9 cellular contexts compared by ENCODE assay signal in the genomic region with DNA sequence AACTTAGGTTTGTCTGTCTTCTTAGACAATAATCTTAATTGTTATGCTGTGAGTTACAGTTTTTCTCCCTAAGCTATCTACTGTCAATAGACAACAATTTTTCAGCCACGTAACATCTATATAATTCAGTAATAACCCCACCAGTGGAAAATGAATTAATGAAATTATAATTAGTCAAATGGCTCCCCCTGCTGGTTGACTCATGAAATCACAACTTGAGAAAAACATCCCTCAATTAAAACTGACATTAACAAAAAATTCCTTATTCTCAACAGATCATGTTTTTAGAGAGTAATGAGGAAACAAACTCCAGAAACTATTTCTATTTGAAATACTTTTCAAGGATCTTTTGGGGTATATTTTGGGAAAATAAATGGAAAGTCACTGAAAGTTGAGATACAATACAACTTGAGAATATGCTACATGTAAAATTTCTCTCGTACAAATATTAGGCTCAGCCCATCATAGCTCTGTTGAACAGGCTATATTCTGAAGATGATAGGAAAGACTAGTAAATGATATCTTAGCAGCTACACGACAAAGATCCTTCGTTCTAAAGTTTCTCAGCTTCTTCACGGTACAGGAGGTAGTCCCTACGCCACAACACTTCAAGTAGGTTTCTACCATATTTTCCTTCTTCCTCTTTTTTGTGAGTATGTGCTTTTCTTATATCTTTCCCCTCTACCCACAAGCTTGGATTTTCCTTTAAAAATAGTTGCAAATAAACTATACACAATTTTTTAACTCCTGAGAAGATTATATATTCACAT. TPM values are rescaled to one million over a fixed set of nuclear protein-coding genes. Genes with fewer than 3 reads are reported as not detected.
DNase-seq lines count a peak whose midpoint lies in the region; ATAC-seq and TF ChIP-seq lines count a peak whose summit lies in the region.
"Had no signal": no experiment of that assay in that cellular context is flagged by ENCODE, and none has a peak within 500 bp of the region (broad histone marks: within the 10 kb centered on the region; RNA-seq: fewer than 3 reads in every experiment).

No MANE protein-coding gene starts in this region.

- H3K79me2 ChIP-seq in KMS-11 (ENCODE audit: insufficient read depth, low read depth) (no peaks in the 10 kb centered on the region; the same call in none of the 2 replicates), parathyroid adenoma (peaks cover 3% of the 10 kb centered on the region)

- no peak overlapping the region for H2AFZ ChIP-seq in KMS-11 (ENCODE audit: low read depth)
- H2AFZ ChIP-seq in parathyroid adenoma = no peak overlapping the region

- intact Hi-C loops in activated CD4-positive, alpha-beta T cell treated with anti-CD3 and anti-CD28 coated beads for 36 hours (cut with DNase I, micrococcal nuclease) = loop anchor here (1.0 to 10.0 kb wide), 5 partner anchors 80 to 838 kb away; a partner anchor contains a TSS

- CTCF ChIA-PET in activated CD4-positive, alpha-beta T cell treated with anti-CD3 and anti-CD28 coated beads for 36 hours (lab: Charles Lee) = interaction anchor here (0.8 to 6.2 kb wide), 19 partner anchors 11 to 352 kb away, joined by 3 to 113 read pairs (median 4); a partner anchor contains a TSS

- no peak for TF ChIP-seq POLR2A in erythroblast (IDR thresholded peaks at IDR 0.05; ENCODE audit: low read length)

- H3K27ac Mint-ChIP-seq in activated CD4-positive, alpha-beta T cell treated with anti-CD3 and anti-CD28 coated beads for 36 hours = peak overlapping the region; percentile 59
- H3K27ac Mint-ChIP-seq: activated naive CD8-positive, alpha-beta T cell treated with anti-CD3 and anti-CD28 coated beads, Interleukin-2, amount 10 ng/mL, durations not matched to agents 7 days and 5 days had no signal

- peaks cover 42% of the 10 kb centered on the region for H3K4me1 Mint-ChIP-seq in activated CD4-positive, alpha-beta T cell treated with anti-CD3 and anti-CD28 coated beads for 36 hours

- no peaks in the 10 kb centered on the region for H3K9me3 ChIP-seq in parathyroid adenoma (ENCODE audit: control insufficient read depth, low read length)

- peak; percentile 94 for TF ChIP-seq CTCF in KMS-11 (conservative IDR thresholded peaks at IDR 0.05; ENCODE audit: low read depth, low read length)
- peak; percentile 73 for TF ChIP-seq CTCF in parathyroid adenoma (IDR thresholded peaks at IDR 0.05)

- H3K36me3 Mint-ChIP-seq in activated CD4-positive, alpha-beta T cell treated with anti-CD3 and anti-CD28 coated beads for 36 hours (ENCODE audit: low read depth) = peaks cover 37% of the 10 kb centered on the region

- H3K27ac ChIP-seq in KMS-11 = no peak overlapping the region
- no peak overlapping the region for H3K27ac ChIP-seq in parathyroid adenoma

- H3K36me3 ChIP-seq in KMS-11 (ENCODE audit: insufficient read depth) (no peaks in the 10 kb centered on the region), parathyroid adenoma (ENCODE audit: control insufficient read depth, insufficient read depth, low read length) (no peaks in the 10 kb centered on the region)

- H3K4me3 ChIP-seq in KMS-11 (IDR thresholded peaks at IDR 0.05; ENCODE audit: insufficient read depth, low read depth, low read length) (no peak overlapping the region), parathyroid adenoma (ENCODE audit: low read depth, low read length) (no peak overlapping the region)

- H3K4me2 ChIP-seq in KMS-11 = no peak overlapping the region
- no peak overlapping the region for H3K4me2 ChIP-seq in parathyroid adenoma (ENCODE audit: low read length)

- H3K27me3 ChIP-seq in KMS-11 (ENCODE audit: insufficient read depth, low read depth) (no peaks in the 10 kb centered on the region), parathyroid adenoma (ENCODE audit: control insufficient read depth, insufficient read depth, low read length) (no peaks in the 10 kb centered on the region)

- no peaks in the 10 kb centered on the region for H3K9me3 Mint-ChIP-seq in activated CD4-positive, alpha-beta T cell treated with anti-CD3 and anti-CD28 coated beads for 36 hours (ENCODE audit: low read depth)
- H3K9me3 Mint-ChIP-seq: activated naive CD8-positive, alpha-beta T cell treated with anti-CD3 and anti-CD28 coated beads, Interleukin-2, amount 10 ng/mL, durations not matched to agents 7 days and 5 days had no signal

- ATAC-seq in activated CD4-positive, alpha-beta T cell treated with anti-CD3 and anti-CD28 coated beads for 36 hours = no peak
- no peak for ATAC-seq in GM18519 (IDR thresholded peaks at IDR 0.05; ENCODE audit: low FRiP score, unreplicated experiment)

- POLR2A ChIA-PET in activated CD4-positive, alpha-beta T cell treated with anti-CD3 and anti-CD28 coated beads for 36 hours (lab: Charles Lee) = no interaction called here

- H3K27me3 Mint-ChIP-seq in activated CD4-positive, alpha-beta T cell treated with anti-CD3 and anti-CD28 coated beads for 36 hours = no peaks in the 10 kb centered on the region
- H3K27me3 Mint-ChIP-seq: activated naive CD8-positive, alpha-beta T cell treated with anti-CD3 and anti-CD28 coated beads, Interleukin-2, amount 10 ng/mL, durations not matched to agents 7 days and 5 days had no signal

- H3K4me3 Mint-ChIP-seq in activated CD4-positive, alpha-beta T cell treated with anti-CD3 and anti-CD28 coated beads for 36 hours = no peak overlapping the region
- H3K4me3 Mint-ChIP-seq: activated naive CD8-positive, alpha-beta T cell treated with anti-CD3 and anti-CD28 coated beads, Interleukin-2, amount 10 ng/mL, durations not matched to agents 7 days and 5 days had no signal

- H3K4me1 ChIP-seq in KMS-11 (ENCODE audit: low read depth, poor library complexity, severe bottlenecking) (no peaks in the 10 kb centered on the region), parathyroid adenoma (no peaks in the 10 kb centered on the region)

- H3K9ac ChIP-seq in KMS-11 (no peak overlapping the region), parathyroid adenoma (no peak overlapping the region)

- H4K20me1 ChIP-seq in KMS-11 (ENCODE audit: insufficient read depth) = no peaks in the 10 kb centered on the region

- DNase-seq in activated CD4-positive, alpha-beta T cell treated with anti-CD3 and anti-CD28 coated beads for 36 hours = peak; percentile 31
- no peak for DNase-seq in activated CD4-positive, alpha-beta T cell treated with anti-CD3 and anti-CD28 coated beads for 1 hour
- peak; percentile 32 for DNase-seq in SK-N-DZ (ENCODE audit: low spot score)
- peak; percentile 62 to 83 for DNase-seq in erythroblast (lab: John Stamatoyannopoulos, UW)
- DNase-seq in hepatic stellate cell (ENCODE audit: low spot score) = no peak
- DNase-seq: activated naive CD8-positive, alpha-beta T cell treated with anti-CD3 and anti-CD28 coated beads, Interleukin-2, amount 10 ng/mL, durations not matched to agents 7 days and 5 days had no signal

RNA-seq across cellular contexts. Expression of a gene that starts 20.7 kb away (rescaled TPM):
- 100 to 1,000 TPM in 1 of 2 experiments, 10 to 100 TPM in 1; 77.0 to 134 TPM for total RNA-seq in activated CD4-positive, alpha-beta T cell treated with anti-CD3 and anti-CD28 coated beads for 36 hours
- polyA plus RNA-seq in SK-N-DZ (2014; cell fraction: cytosol; rRNA removed) = 19.3 and 23.1 TPM in 2 replicates
- polyA plus RNA-seq in SK-N-DZ (2014; cell fraction: nucleus; rRNA removed) = 18.1 and 19.2 TPM in 2 replicates

Comparison
In these comparisons a context has a peak if more than half of its experiments do, and no peak if none do; other contexts are left out.
1. DNase-seq: peak in activated CD4-positive, alpha-beta T cell treated with anti-CD3 and anti-CD28 coated beads for 36 hours (single experiment), SK-N-DZ (single experiment) and erythroblast (2 of 2); none in activated CD4-positive, alpha-beta T cell treated with anti-CD3 and anti-CD28 coated beads for 1 hour (single experiment) and hepatic stellate cell (single experiment).